Comparison of ENCODE assay signal across 8 cellular contexts in the genomic region with DNA sequence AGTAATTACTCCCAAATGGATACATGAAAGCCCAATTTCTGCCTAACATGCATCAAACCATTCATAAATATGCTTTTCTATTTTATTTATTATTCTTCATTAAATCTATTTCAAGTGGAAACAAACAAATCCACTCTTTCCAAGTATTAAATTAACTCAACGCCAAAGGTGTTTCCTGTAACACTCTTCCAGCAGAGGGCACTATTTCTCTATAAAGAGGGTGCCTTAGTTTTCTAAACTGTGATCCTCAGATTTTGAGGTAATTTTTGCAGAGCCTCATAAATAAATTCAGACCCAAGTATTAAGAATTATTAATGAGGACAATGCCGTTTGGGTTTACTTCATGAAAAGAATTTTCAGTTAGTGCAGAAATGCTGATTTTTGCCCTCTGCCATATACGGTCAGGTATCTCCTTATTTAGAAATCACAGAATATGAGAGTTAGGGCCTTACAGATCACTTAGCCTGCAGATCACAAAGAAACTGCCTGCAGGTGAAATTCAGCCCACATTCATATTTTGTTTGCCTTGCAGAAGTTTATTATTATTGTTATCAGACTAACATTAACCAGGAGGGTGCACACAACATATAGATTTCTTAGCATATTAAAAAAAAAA. TPM values are rescaled to one million over a fixed set of nuclear protein-coding genes. Genes with fewer than 3 reads are reported as not detected.
DNase-seq lines count a peak whose midpoint lies in the region; ATAC-seq and TF ChIP-seq lines count a peak whose summit lies in the region.

No MANE protein-coding gene starts in this region.

- H3K27ac ChIP-seq in DND-41 (ENCODE audit: low read length) (no peak overlapping the region), vagina (no peak overlapping the region)

- H3K27me3 ChIP-seq in DND-41 (ENCODE audit: insufficient read depth, low read length, poor library complexity) (no peaks in the 10 kb centered on the region), vagina (no peaks in the 10 kb centered on the region)

- DNase-seq in DND-41 (peak; percentile 27), KG1 (lab: John Stamatoyannopoulos, UW) (peak; percentile 43), NOMO-1 treated with DMSO at 0.1 percent for 48 hours (lab: John Stamatoyannopoulos, UW; ENCODE audit: unreplicated experiment) (peak; percentile 43), cardiac fibroblast (ENCODE audit: low read depth in 2 of 2) (peak; percentile 79 to 81), left colon (no peak), vagina (ENCODE audit: extremely low spot score in 2 of 2) (no peak), T-helper 9 cell (no peak), lower leg skin (ENCODE audit: low spot score in 2 of 2) (no peak)

- ATAC-seq in DND-41 (ENCODE audit: insufficient read depth, low read depth): peak; percentile 83
- ATAC-seq in left colon: peak; percentile 59

- intact Hi-C loops in left colon (cut with DNase I, micrococcal nuclease): loop anchor here in 1 of 2 donors (5.0 kb wide), 1 partner anchor 1022 kb away; no protein-coding TSS in a partner anchor
- intact Hi-C loops in vagina (cut with DNase I): loop anchor here (5.0 to 10.0 kb wide), 2 partner anchors 965 to 1017 kb away; no protein-coding TSS in a partner anchor
- intact Hi-C loops in lower leg skin (cut with DNase I; ENCODE audit: low total_unique reads): loop anchor here (10.0 kb wide), 2 partner anchors 965 to 1205 kb away; no protein-coding TSS in a partner anchor

- H3K4me3 ChIP-seq in DND-41 (ENCODE audit: low read depth in 1 of 2, low read length in 2 of 2): no peak overlapping the region
- H3K4me3 ChIP-seq in cardiac fibroblast (replicated peaks in 1 of 2; ENCODE audit: low read depth in 2 of 2, low read length in 2 of 2): no peak overlapping the region
- no peak overlapping the region for H3K4me3 ChIP-seq in vagina
- no peak overlapping the region for H3K4me3 ChIP-seq in lower leg skin (ENCODE audit: low read depth, poor library complexity, severe bottlenecking)

- no peak overlapping the region for H2AFZ ChIP-seq in DND-41 (ENCODE audit: low read depth, low read length)

- 23 to 25% methylated on average over 3 of the region's 3 CpGs for WGBS in lower leg skin, 2 donors

- TF ChIP-seq POLR2A in vagina (IDR thresholded peaks at IDR 0.05) (no peak), lower leg skin (IDR thresholded peaks at IDR 0.05) (no peak)

- H3K9ac ChIP-seq in DND-41 (ENCODE audit: low read depth, low read length): no peak overlapping the region

- TF ChIP-seq CTCF in DND-41 (IDR thresholded peaks at IDR 0.05; ENCODE audit: borderline replicate concordance, extremely low read depth, low read length, poor library complexity, severe bottlenecking) (peak; percentile 88), cardiac fibroblast (IDR thresholded peaks at IDR 0.05; ENCODE audit: low read depth, low read length) (peak; percentile 70), vagina (IDR thresholded peaks at IDR 0.05) (peak; percentile 80 to 85 (median 82)), lower leg skin (IDR thresholded peaks at IDR 0.05) (peak in 1 of 3 donors; percentile 39)

- peaks cover under 1% of the 10 kb centered on the region for H3K9me3 ChIP-seq in DND-41 (ENCODE audit: insufficient read depth, low read length, severe bottlenecking)
- no peaks in the 10 kb centered on the region for H3K9me3 ChIP-seq in vagina

- no peaks in the 10 kb centered on the region for H3K36me3 ChIP-seq in DND-41 (ENCODE audit: insufficient read depth, low read length)
- no peaks in the 10 kb centered on the region for H3K36me3 ChIP-seq in vagina

- no peaks in the 10 kb centered on the region for H4K20me1 ChIP-seq in DND-41 (ENCODE audit: insufficient read depth, low read length)

- H3K4me2 ChIP-seq in DND-41 (ENCODE audit: insufficient read depth, low read length): no peak overlapping the region

- H3K4me1 ChIP-seq in DND-41 (ENCODE audit: insufficient read depth, low read length) (peaks cover 10% of the 10 kb centered on the region; the same call in 1 of the 2 replicates), vagina (no peaks in the 10 kb centered on the region)

- no peaks in the 10 kb centered on the region for H3K79me2 ChIP-seq in DND-41 (ENCODE audit: insufficient read depth, low read length)

RNA-seq across cellular contexts. Expression of a gene that starts 40.1 kb away (rescaled TPM):
- total RNA-seq in left colon (10 to 100 TPM; 40.3 to 52.5 TPM), vagina (28.7 TPM), lower leg skin (10 to 100 TPM; 13.0 to 16.5 (median 15.6) TPM)

RNA-seq across cellular contexts. Expression of a gene that starts 43.9 kb away (rescaled TPM):
- 100 to 1,000 TPM; 184 to 199 TPM for total RNA-seq in left colon
- 275 TPM for total RNA-seq in vagina
- total RNA-seq in lower leg skin: 100 to 1,000 TPM in 3 of 4 donors, 10 to 100 TPM in 1; 93.8 to 589 (median 205) TPM

Comparison
In these comparisons a context has a peak if more than half of its experiments do, and no peak if none do; other contexts are left out.
1. DNase-seq: peak in DND-41 (single experiment), KG1 (single experiment), NOMO-1 treated with DMSO at 0.1 percent for 48 hours (single experiment) and cardiac fibroblast (2 of 2); none in left colon (0 of 2), vagina (0 of 2), T-helper 9 cell (single experiment) and lower leg skin (0 of 2).